Comparison of ENCODE assay signal across 2 cellular contexts in the genomic region with DNA sequence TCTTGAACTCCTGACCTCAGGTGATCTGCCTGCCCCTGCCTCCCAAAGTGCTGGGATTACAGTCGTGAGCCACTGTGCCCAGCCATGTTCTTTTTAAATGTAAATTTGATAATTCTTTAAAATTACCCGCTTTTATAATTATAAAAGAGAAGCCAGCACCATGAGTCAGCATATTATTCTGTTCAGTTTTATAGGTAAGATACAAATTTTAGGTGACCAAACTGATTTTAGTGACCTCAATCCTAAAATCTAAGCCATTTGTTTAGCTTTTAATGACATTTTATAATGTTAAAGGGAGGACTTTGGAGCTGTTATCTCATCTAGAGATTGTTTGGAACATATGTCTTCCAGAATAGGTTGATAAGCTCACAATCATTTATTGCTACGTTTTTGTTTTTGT.
TF ChIP-seq lines count a peak whose summit lies in the region.

No MANE protein-coding gene starts in this region.

TF ChIP-seq in HepG2, 621 proteins besides CTCF, POLR2A, EP300 and RAD21:
- TF ChIP-seq MAFF (IDR thresholded peaks at IDR 0.05; ENCODE audit: low read depth, low read length) (peak; percentile 69), ZBTB7B (CRISPR knock-in tag; IDR thresholded peaks at IDR 0.05) (no peak), MAFK (conservative IDR thresholded peaks at IDR 0.05 in 1 of 2, IDR thresholded peaks at IDR 0.05 in 1 of 2; ENCODE audit: low read length in 2 of 2) (peak; percentile 75 to 84), NFE2L2 (IDR thresholded peaks at IDR 0.05; ENCODE audit: low read length) (peak; percentile 88)
- TF ChIP-seq, protein P1, sequence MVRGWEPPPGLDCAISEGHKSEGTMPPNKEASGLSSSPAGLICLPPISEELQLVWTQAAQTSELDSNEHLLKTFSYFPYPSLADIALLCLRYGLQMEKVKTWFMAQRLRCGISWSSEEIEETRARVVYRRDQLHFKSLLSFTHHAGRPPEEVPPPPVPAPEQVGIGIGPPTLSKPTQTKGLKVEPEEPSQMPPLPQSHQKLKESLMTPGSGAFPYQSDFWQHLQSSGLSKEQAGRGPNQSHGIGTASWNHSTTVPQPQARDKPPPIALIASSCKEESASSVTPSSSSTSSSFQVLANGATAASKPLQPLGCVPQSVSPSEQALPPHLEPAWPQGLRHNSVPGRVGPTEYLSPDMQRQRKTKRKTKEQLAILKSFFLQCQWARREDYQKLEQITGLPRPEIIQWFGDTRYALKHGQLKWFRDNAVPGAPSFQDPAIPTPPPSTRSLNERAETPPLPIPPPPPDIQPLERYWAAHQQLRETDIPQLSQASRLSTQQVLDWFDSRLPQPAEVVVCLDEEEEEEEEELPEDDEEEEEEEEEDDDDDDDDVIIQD (CRISPR knock-in tag; IDR thresholded peaks at IDR 0.05; ENCODE audit: low read depth) = no peak
- TF ChIP-seq, protein P2, sequence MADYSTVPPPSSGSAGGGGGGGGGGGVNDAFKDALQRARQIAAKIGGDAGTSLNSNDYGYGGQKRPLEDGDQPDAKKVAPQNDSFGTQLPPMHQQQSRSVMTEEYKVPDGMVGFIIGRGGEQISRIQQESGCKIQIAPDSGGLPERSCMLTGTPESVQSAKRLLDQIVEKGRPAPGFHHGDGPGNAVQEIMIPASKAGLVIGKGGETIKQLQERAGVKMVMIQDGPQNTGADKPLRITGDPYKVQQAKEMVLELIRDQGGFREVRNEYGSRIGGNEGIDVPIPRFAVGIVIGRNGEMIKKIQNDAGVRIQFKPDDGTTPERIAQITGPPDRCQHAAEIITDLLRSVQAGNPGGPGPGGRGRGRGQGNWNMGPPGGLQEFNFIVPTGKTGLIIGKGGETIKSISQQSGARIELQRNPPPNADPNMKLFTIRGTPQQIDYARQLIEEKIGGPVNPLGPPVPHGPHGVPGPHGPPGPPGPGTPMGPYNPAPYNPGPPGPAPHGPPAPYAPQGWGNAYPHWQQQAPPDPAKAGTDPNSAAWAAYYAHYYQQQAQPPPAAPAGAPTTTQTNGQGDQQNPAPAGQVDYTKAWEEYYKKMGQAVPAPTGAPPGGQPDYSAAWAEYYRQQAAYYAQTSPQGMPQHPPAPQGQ (CRISPR knock-in tag; IDR thresholded peaks at IDR 0.05; ENCODE audit: borderline replicate concordance) = no peak

TF ChIP-seq in K562, 482 proteins besides CTCF, POLR2A, EP300 and RAD21:
- peak; percentile 82 for TF ChIP-seq MAFG (tag; conservative IDR thresholded peaks at IDR 0.05)
- peak; percentile 63; the same call in 1 of the 2 replicates for TF ChIP-seq MAFK (IDR thresholded peaks at IDR 0.05; ENCODE audit: low read length)
- peak; percentile 67 for TF ChIP-seq MAFF (IDR thresholded peaks at IDR 0.05; ENCODE audit: low read length)
- TF ChIP-seq NFE2L1 (tag; IDR thresholded peaks at IDR 0.05; ENCODE audit: borderline replicate concordance, low read depth) = peak; percentile 58; the same call in 1 of the 2 replicates
- peak; percentile 78 for TF ChIP-seq C11orf30 (IDR thresholded peaks at IDR 0.05; ENCODE audit: low read depth)
- TF ChIP-seq YY1 (IDR thresholded peaks at IDR 0.05; ENCODE audit: borderline replicate concordance in 1 of 3, control insufficient read depth in 1 of 3, extremely low read depth in 1 of 3, insufficient read depth in 3 of 3, insufficient read length in 1 of 3, insufficient replicate concordance in 2 of 3, low read depth in 1 of 3, low read length in 2 of 3) = no peak
- TF ChIP-seq NFE2 (IDR thresholded peaks at IDR 0.05; ENCODE audit: low read depth) = peak; percentile 61
- no peak for TF ChIP-seq MCM3 (IDR thresholded peaks at IDR 0.05)
- no peak for TF ChIP-seq ZBTB17 (CRISPR knock-in tag; IDR thresholded peaks at IDR 0.05)
- peak; percentile 87 for TF ChIP-seq ZNF316 (IDR thresholded peaks at IDR 0.05)
- TF ChIP-seq ZBTB12 (CRISPR knock-in tag; IDR thresholded peaks at IDR 0.05) = no peak
- TF ChIP-seq SMC3 (conservative IDR thresholded peaks at IDR 0.05; ENCODE audit: insufficient read depth, low read depth, low read length) = no peak
